ENCODE assay signal across 7 cellular contexts in genomic region chr18:10578573-10578899, GRCh38. TPM values are rescaled to one million over a fixed set of nuclear protein-coding genes. Genes with fewer than 3 reads are reported as not detected.
DNase-seq lines count a peak whose midpoint lies in the region; ATAC-seq, FAIRE-seq and TF ChIP-seq lines count a peak whose summit lies in the region.
"Not testable (repeated sequence)": the region's sequence is repeated elsewhere in the genome, so short reads cannot be mapped to it uniquely, and the experiment has no call there.

No MANE protein-coding gene starts in this region.

- not testable (repeated sequence) for TF ChIP-seq EP300 in K562 (IDR thresholded peaks at IDR 0.05; ENCODE audit: low read length)

- not testable (repeated sequence) for TF ChIP-seq RAD21 in K562 (CRISPR knock-in tag; conservative IDR thresholded peaks at IDR 0.05 in 1 of 2, IDR thresholded peaks at IDR 0.05 in 1 of 2)

- CTCF ChIA-PET in CD4-positive, alpha-beta memory T cell (lab: Charles Lee; ENCODE audit: partially characterized antibody) = interaction anchor here (0.7 to 2.1 kb wide), 2 partner anchors 9 to 18 kb away, joined by 3 to 9 read pairs; no protein-coding TSS in a partner anchor
- CTCF ChIA-PET in K562 (lab: Yijun Ruan, JAX; ENCODE audit: low intra/inter-chr PET ratio) = not testable (repeated sequence)

- not testable (repeated sequence) for H3K4me1 ChIP-seq in CD4-positive, alpha-beta memory T cell (ENCODE audit: insufficient read depth, low read length); K562 (replicated peaks in 1 of 2; ENCODE audit: control insufficient read depth in 2 of 2, insufficient read depth in 2 of 2, low read length in 2 of 2); mesenchymal stem cell (ENCODE audit: control insufficient read depth, insufficient read depth, low read depth, low read length)

- H3K36me3 ChIP-seq in CD4-positive, alpha-beta memory T cell (ENCODE audit: insufficient read depth, low read length); K562 (ENCODE audit: control insufficient read depth, insufficient read depth, low read length); mesenchymal stem cell (ENCODE audit: control insufficient read depth in 1 of 2, insufficient read depth in 2 of 2, low read depth in 1 of 2, low read length in 2 of 2): not testable (repeated sequence)

- not testable (repeated sequence) for H2BK12ac ChIP-seq in mesenchymal stem cell (ENCODE audit: low read length in 2 of 2)

- FAIRE-seq in K562 (lab: Jason Lieb, UNC) = not testable (repeated sequence)

- not testable (repeated sequence) for ATAC-seq in T-helper 17 cell
- ATAC-seq in K562 = peak; percentile 58

- H3K36me3 Mint-ChIP-seq in CD4-positive, alpha-beta memory T cell; T-helper 17 cell (ENCODE audit: low read depth): not testable (repeated sequence)

- BruUV-seq in K562 (replicated peaks; lab: Mats Ljungman, UMichigan) = TSS peak; percentile 91

- H3K79me2 ChIP-seq in K562 (ENCODE audit: control insufficient read depth, insufficient read depth, low read length) = not testable (repeated sequence)

- not testable (repeated sequence) for TF ChIP-seq POLR2A in K562 (conservative IDR thresholded peaks at IDR 0.05)

- not testable (repeated sequence) for DNase-seq in CD4-positive, alpha-beta memory T cell; T-helper 17 cell; K562 (ENCODE audit: extremely low read depth in 1 of 4, low spot score in 3 of 4); mesenchymal stem cell
- DNase-seq in ELF-1 (ENCODE audit: low read depth, low spot score) (peak; percentile 13), NCI-H1417 (lab: John Stamatoyannopoulos, UW) (peak in 2 of 3 experiments; percentile 47 to 74), NCI-H748 (lab: John Stamatoyannopoulos, UW; ENCODE audit: unreplicated experiment) (peak; percentile 38)

- in situ Hi-C loops in K562 (cut with MboI) = not testable (repeated sequence)

- H3K4me1 Mint-ChIP-seq in CD4-positive, alpha-beta memory T cell = peaks cover 0 to 30% (median 6%) of the 10 kb centered on the region in 4 donors
- H3K4me1 Mint-ChIP-seq in T-helper 17 cell = not testable (repeated sequence)

- H3K18ac ChIP-seq in mesenchymal stem cell (ENCODE audit: low read depth in 1 of 2, low read length in 2 of 2) = not testable (repeated sequence)

- H3K27ac Mint-ChIP-seq in CD4-positive, alpha-beta memory T cell = peak overlapping the region in 2 of 7 donors; percentile 63 to 75
- peak overlapping the region; percentile 51 for H3K27ac Mint-ChIP-seq in T-helper 17 cell

- H2BK120ac ChIP-seq in mesenchymal stem cell (ENCODE audit: low read depth, low read length) = not testable (repeated sequence)

- H3K14ac ChIP-seq in mesenchymal stem cell (ENCODE audit: low read length in 2 of 2) = not testable (repeated sequence)

- H3K23ac ChIP-seq in mesenchymal stem cell (ENCODE audit: low read length in 2 of 2) = not testable (repeated sequence)

- H3K27me3 ChIP-seq in CD4-positive, alpha-beta memory T cell (ENCODE audit: insufficient read depth, low read length); K562 (ENCODE audit: control insufficient read depth in 2 of 2, insufficient read depth in 2 of 2, low read length in 2 of 2); mesenchymal stem cell (ENCODE audit: control insufficient read depth in 1 of 2, insufficient read depth in 1 of 2, low read length in 2 of 2): not testable (repeated sequence)

- not testable (repeated sequence) for H4K20me1 ChIP-seq in K562 (replicated peaks; ENCODE audit: control insufficient read depth, insufficient read depth, low read length)

- H3K79me1 ChIP-seq in mesenchymal stem cell (replicated peaks; ENCODE audit: low read length, poor library complexity, severe bottlenecking) = not testable (repeated sequence)

- TF ChIP-seq CTCF in K562 (IDR thresholded peaks at IDR 0.05 in 2 of 3, conservative IDR thresholded peaks at IDR 0.05 in 1 of 3; ENCODE audit: insufficient read depth in 2 of 3, low read depth in 1 of 3, low read length in 3 of 3) = not testable (repeated sequence)

- H3K4me3 ChIP-seq in CD4-positive, alpha-beta memory T cell (ENCODE audit: low read length in 2 of 2); K562; mesenchymal stem cell (ENCODE audit: insufficient read depth in 1 of 2, low read depth in 1 of 2, low read length in 2 of 2): not testable (repeated sequence)

- H3K9me1 ChIP-seq in K562 (ENCODE audit: control insufficient read depth, insufficient read depth, low read length) = not testable (repeated sequence)

- H4K91ac ChIP-seq in mesenchymal stem cell (ENCODE audit: low read length) = not testable (repeated sequence)

- peak overlapping the region in 6 of 8 donors; percentile 4 to 71 (median 46) for H3K4me3 Mint-ChIP-seq in CD4-positive, alpha-beta memory T cell
- H3K4me3 Mint-ChIP-seq in T-helper 17 cell = peak overlapping the region; percentile 43

- H4K8ac ChIP-seq in mesenchymal stem cell (ENCODE audit: low read length) = not testable (repeated sequence)

- H2AFZ ChIP-seq in K562 (ENCODE audit: low read depth, low read length) = peak overlapping the region; percentile 73
- H2AFZ ChIP-seq in mesenchymal stem cell (ENCODE audit: low read depth, low read length) = peak overlapping the region; percentile 14

- H2AK5ac ChIP-seq in mesenchymal stem cell (ENCODE audit: low read length, severe bottlenecking) = peak overlapping the region; percentile 48

- H3K27ac ChIP-seq in CD4-positive, alpha-beta memory T cell (ENCODE audit: low read depth, low read length); K562 (ENCODE audit: extremely low read depth, low read depth, low read length); mesenchymal stem cell (ENCODE audit: low read length, poor library complexity, severe bottlenecking): not testable (repeated sequence)

- H3K9ac ChIP-seq in K562 (ENCODE audit: insufficient read depth in 1 of 2, low read depth in 2 of 2, low read length in 2 of 2); mesenchymal stem cell (ENCODE audit: low read length): not testable (repeated sequence)

- H3K27me3 Mint-ChIP-seq in CD4-positive, alpha-beta memory T cell; T-helper 17 cell: not testable (repeated sequence)

- not testable (repeated sequence) for H2BK15ac ChIP-seq in mesenchymal stem cell (ENCODE audit: low read depth, poor library complexity, severe bottlenecking)

- WGBS in K562 (ENCODE audit: insufficient coverage, low coverage, missing lambda C conversion rate) = 84% methylated on average over 10 of the region's 11 CpGs
- 100% methylated on average over 9 of the region's 11 CpGs for WGBS in mesenchymal stem cell

- H2BK5ac ChIP-seq in mesenchymal stem cell (ENCODE audit: low read depth, low read length, poor library complexity, severe bottlenecking) = not testable (repeated sequence)

- POLR2A ChIA-PET in CD4-positive, alpha-beta memory T cell (lab: Charles Lee; ENCODE audit: partially characterized antibody) = not testable (repeated sequence)
- POLR2A ChIA-PET in K562 (lab: Yijun Ruan, JAX) = interaction anchor here (0.6 to 1.5 kb wide), 5 partner anchors 9 to 640 kb away, joined by 3 to 4 read pairs (median 3); no protein-coding TSS in a partner anchor

- intact Hi-C loops in CD4-positive, alpha-beta memory T cell (cut with micrococcal nuclease); K562 (cut with micrococcal nuclease): not testable (repeated sequence)

- not testable (repeated sequence) for H3K9me3 Mint-ChIP-seq in CD4-positive, alpha-beta memory T cell

- not testable (repeated sequence) for H3K9me3 ChIP-seq in CD4-positive, alpha-beta memory T cell (ENCODE audit: control insufficient read depth in 1 of 2, low read length in 2 of 2); T-helper 17 cell (ENCODE audit: control insufficient read depth, low read length, poor library complexity, severe bottlenecking); K562 (replicated peaks; ENCODE audit: control insufficient read depth, insufficient read depth, low read depth, low read length); mesenchymal stem cell (ENCODE audit: control insufficient read depth, low read length)

- not testable (repeated sequence) for H3K4me2 ChIP-seq in K562 (ENCODE audit: insufficient read depth, low read length); mesenchymal stem cell (ENCODE audit: low read length, poor library complexity, severe bottlenecking)

- H3K4ac ChIP-seq in mesenchymal stem cell (ENCODE audit: low read depth in 1 of 2, low read length in 2 of 2) = peak overlapping the region in 1 of 2 experiments; percentile 58

RNA-seq across cellular contexts. Expression of gene NAPG, which starts 52.7 kb away (rescaled TPM):
- total RNA-seq in CD4-positive, alpha-beta memory T cell = 10 to 100 TPM; 28.1 to 29.2 TPM
- 10 to 100 TPM; 14.6 to 16.0 TPM for polyA plus RNA-seq in CD4-positive, alpha-beta memory T cell
- total RNA-seq in T-helper 17 cell (10 to 100 TPM; 31.2 to 37.9 TPM), K562 (2014; rRNA removed) (31.6 and 37.1 TPM in 2 replicates), K562 (2014; rRNA removed; fragmentation: Illumina TruSeq; extraction: Trizol) (63.3 and 71.6 TPM in 2 replicates), K562 (2015; rRNA removed; fragmentation: Illumina TruSeq; extraction: Trizol) (55.1 and 61.7 TPM in 2 replicates), K562 (2021) (42.9 and 45.8 TPM in 2 replicates)
- 31.3 and 105 TPM in 2 replicates for total RNA-seq in K562 (2011; cell fraction: chromatin; rRNA removed; ENCODE audit: low replicate concordance)
- total RNA-seq in K562 (2011; cell fraction: nucleolus; rRNA removed) = 23.2 and 26.1 TPM in 2 replicates
- 51.0 and 88.7 TPM in 2 replicates for total RNA-seq in K562 (2011; cell fraction: nucleoplasm; rRNA removed)
- polyA plus RNA-seq in K562 (2011; rRNA removed) (47.3 and 55.3 TPM in 2 replicates), K562 (2014; fragmentation: Illumina TruSeq; extraction: Trizol) (34.3 and 38.2 TPM in 2 replicates), K562 (2014; fragmentation: Nextera tagmentation; extraction: Ambion mirVana) (10 to 100 TPM; 50.9 to 52.4 TPM), K562 (2014; rRNA removed) (38.6 and 39.9 TPM in 2 replicates)
- 8.8 and 19.0 TPM in 2 replicates for polyA plus RNA-seq in K562 (2011; cell fraction: cytosol; rRNA removed)
- 21.9 and 29.5 TPM in 2 replicates for polyA plus RNA-seq in K562 (2011; cell fraction: nucleus; rRNA removed)
- polyA plus RNA-seq in K562 (2012) = 23.2 and 27.2 TPM in 2 replicates
- polyA minus RNA-seq in K562 (2011; rRNA and poly(A)+ RNA removed) = 38.5 and 44.8 TPM in 2 replicates
- 15.2 and 21.4 TPM in 2 replicates for polyA minus RNA-seq in K562 (2011; cell fraction: cytosol; rRNA and poly(A)+ RNA removed)
- 21.9 and 35.9 TPM in 2 replicates for polyA minus RNA-seq in K562 (2011; cell fraction: nucleus; rRNA and poly(A)+ RNA removed)
- 21.3 TPM for polyA plus RNA-seq in mesenchymal stem cell (2013, experiment 1 of 2)
- polyA plus RNA-seq in mesenchymal stem cell (2013, experiment 2 of 2) = 21.5 TPM
